In genomic region chr22:28283025-28283654, GRCh38 we compare ENCODE assay signal across 1 cellular context.
TF ChIP-seq lines count a peak whose summit lies in the region.

No MANE protein-coding gene starts in this region.

TF ChIP-seq in GM23338, 12 proteins besides CTCF, POLR2A, EP300 and RAD21 (continued from another document):
- TF ChIP-seq ZNF462 (CRISPR knock-in tag; IDR thresholded peaks at IDR 0.05) (no peak), POLR2AphosphoS5 (IDR thresholded peaks at IDR 0.05; ENCODE audit: low read depth) (no peak)
